ENCODE assay signal across 10 cellular contexts in the genomic region with DNA sequence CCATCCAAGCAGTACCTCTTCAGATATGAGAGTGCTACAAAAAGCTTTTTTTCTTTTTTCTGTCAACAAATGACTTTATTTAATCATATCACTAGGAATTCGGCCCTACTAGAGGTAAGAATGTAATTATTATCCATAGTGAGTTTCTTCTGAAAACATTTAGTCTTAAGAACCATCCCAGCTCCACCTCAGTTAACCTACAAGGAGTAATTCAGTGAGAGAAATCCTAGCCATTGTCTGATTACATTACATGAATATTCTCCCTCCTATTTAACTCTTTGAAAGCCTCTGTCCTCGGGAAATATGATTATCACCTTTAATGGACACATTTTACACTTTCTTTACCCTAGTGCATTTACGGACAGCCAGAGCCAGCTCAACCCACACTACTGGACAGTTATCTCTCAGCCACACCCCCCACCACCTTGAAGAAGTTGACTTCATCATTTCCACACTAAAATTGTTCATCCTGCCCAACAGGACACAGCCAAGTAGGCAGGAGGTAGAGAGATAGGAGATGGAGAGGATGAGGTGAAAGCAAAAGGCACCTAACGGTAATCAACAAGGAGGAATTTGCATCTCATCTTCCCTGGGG. TPM values are rescaled to one million over a fixed set of nuclear protein-coding genes. Genes with fewer than 3 reads are reported as not detected.
A peak's percentile ranks its signal among the peaks of the same experiment; 100 is the strongest.
DNase-seq lines count a peak whose midpoint lies in the region; ATAC-seq and TF ChIP-seq lines count a peak whose summit lies in the region.
"Had no signal": no experiment of that assay in that cellular context is flagged by ENCODE, and none has a peak within 500 bp of the region (broad histone marks: within the 10 kb centered on the region; RNA-seq: fewer than 3 reads in every experiment).

No MANE protein-coding gene starts in this region.

- DNase-seq in HAP-1 (ENCODE audit: low spot score in 2 of 2) (peak; percentile 51 to 60), SK-N-MC (ENCODE audit: low read depth, low spot score) (no peak), fibroblast of pulmonary artery (ENCODE audit: low read depth) (no peak), gastrocnemius medialis (no peak), retina (no peak), NCI-H524 (lab: John Stamatoyannopoulos, UW) (no peak), posterior cingulate gyrus (no peak)
- DNase-seq: GF-D8, naive B cell had no signal

- no peak overlapping the region for H3K9ac ChIP-seq in SK-N-MC (ENCODE audit: insufficient read length)

- H3K9me3 ChIP-seq in HAP-1 (no peaks in the 10 kb centered on the region), SK-N-MC (ENCODE audit: low read depth, low read length) (no peaks in the 10 kb centered on the region), gastrocnemius medialis (no peaks in the 10 kb centered on the region)

- TF ChIP-seq CTCF in fibroblast of pulmonary artery (IDR thresholded peaks at IDR 0.05; ENCODE audit: low read length, missing control alignments): no peak
- TF ChIP-seq CTCF in gastrocnemius medialis (IDR thresholded peaks at IDR 0.05 in 4 of 5, conservative IDR thresholded peaks at IDR 0.05 in 1 of 5): no peak

- H3K27me3 ChIP-seq in HAP-1 (ENCODE audit: low read depth): no peaks in the 10 kb centered on the region
- peaks cover 6 to 19% (median 14%) of the 10 kb centered on the region in 3 donors for H3K27me3 ChIP-seq in gastrocnemius medialis

- ATAC-seq in gastrocnemius medialis (no peak), HG03565 (IDR thresholded peaks at IDR 0.05; ENCODE audit: unreplicated experiment) (no peak)

- TF ChIP-seq POLR2A in gastrocnemius medialis (IDR thresholded peaks at IDR 0.05): no peak

- intact Hi-C loops in gastrocnemius medialis (cut with DNase I; ENCODE audit: low total_unique reads): no loop called here
- intact Hi-C loops in posterior cingulate gyrus (cut with DNase I): loop anchor here (10.0 kb wide), 1 partner anchor 113 kb away; no protein-coding TSS in a partner anchor

- peak overlapping the region; percentile 69 for H3K4me3 ChIP-seq in HAP-1
- peak overlapping the region; percentile 89 for H3K4me3 ChIP-seq in SK-N-MC
- H3K4me3 ChIP-seq in fibroblast of pulmonary artery (replicated peaks; ENCODE audit: low read depth, low read length): peak overlapping the region; percentile 49
- H3K4me3 ChIP-seq in gastrocnemius medialis: peak overlapping the region; percentile 28 to 59 (median 48)

- H3K36me3 ChIP-seq in HAP-1 (replicated peaks) (no peaks in the 10 kb centered on the region), SK-N-MC (ENCODE audit: insufficient read depth, low read length) (no peaks in the 10 kb centered on the region), gastrocnemius medialis (no peaks in the 10 kb centered on the region)

- no peak overlapping the region for H3K27ac ChIP-seq in SK-N-MC
- no peak overlapping the region for H3K27ac ChIP-seq in gastrocnemius medialis

- in situ Hi-C loops in HAP-1 (cut with MboI; ENCODE audit: low sequenced_read_pairs): no loop called here
- in situ Hi-C loops in gastrocnemius medialis (cut with MboI; ENCODE audit: low sequenced_read_pairs in 4 of 4): no loop called here

- peaks cover 24% of the 10 kb centered on the region for H3K4me1 ChIP-seq in HAP-1
- peaks cover 0 to 4% of the 10 kb centered on the region in 2 donors for H3K4me1 ChIP-seq in gastrocnemius medialis

RNA-seq across cellular contexts. Expression of a gene that starts 1.3 kb away (rescaled TPM):
- total RNA-seq in gastrocnemius medialis: under 1 TPM in 1 of 4 donors, not detected in 3; 0.04 TPM

Comparison
In these comparisons a context has a peak if more than half of its experiments do, and no peak if none do; other contexts are left out.
1. DNase-seq: peak in HAP-1 (2 of 2); none in SK-N-MC (single experiment), fibroblast of pulmonary artery (single experiment), gastrocnemius medialis (0 of 2), retina (single experiment), NCI-H524 (0 of 2) and posterior cingulate gyrus (0 of 10).
2. Peak in every context shown above with its lines, with median percentiles within 50 percentile points of each other: H3K4me3 ChIP-seq.